18 cellular contexts compared by ENCODE assay signal in genomic region chr18:45568017-45568416, GRCh38. TPM values are rescaled to one million over a fixed set of nuclear protein-coding genes. Genes with fewer than 3 reads are reported as not detected.
DNase-seq lines count a peak whose midpoint lies in the region; ATAC-seq and TF ChIP-seq lines count a peak whose summit lies in the region.
"Had no signal": no experiment of that assay in that cellular context is flagged by ENCODE, and none has a peak within 500 bp of the region (broad histone marks: within the 10 kb centered on the region; RNA-seq: fewer than 3 reads in every experiment).

No MANE protein-coding gene starts in this region.

- POLR2A ChIA-PET in WTC11 (lab: Charles Lee), result no interaction called here

- H2AFZ ChIP-seq in neuronal stem cell (ENCODE audit: low read length) (no peak overlapping the region), mammary epithelial cell (ENCODE audit: low read depth, low read length) (no peak overlapping the region)

- H2BK15ac ChIP-seq in neuronal stem cell (ENCODE audit: low read length), result no peak overlapping the region

- H3K4me1 ChIP-seq in adipocyte (ENCODE audit: control insufficient read depth, insufficient read depth, low read length) (peaks cover 36% of the 10 kb centered on the region), neuronal stem cell (ENCODE audit: control insufficient read depth in 2 of 2, insufficient read depth in 1 of 2, low read depth in 1 of 2, low read length in 2 of 2) (peaks cover 0 to 5% of the 10 kb centered on the region in 2 donors), mammary epithelial cell (ENCODE audit: insufficient read depth, low read length) (peaks cover 21% of the 10 kb centered on the region), right lobe of liver (no peaks in the 10 kb centered on the region)

- no peak overlapping the region for H3K27ac Mint-ChIP-seq in WTC11
- peak overlapping the region; percentile 77 for H3K27ac Mint-ChIP-seq in mesothelial cell of epicardium

- TF ChIP-seq POLR2A in right lobe of liver (IDR thresholded peaks at IDR 0.05), result no peak

- H3K9ac ChIP-seq in adipocyte (ENCODE audit: low read length) (peak overlapping the region; percentile 91), neuronal stem cell (ENCODE audit: low read depth, low read length, poor library complexity) (no peak overlapping the region), mammary epithelial cell (ENCODE audit: insufficient read depth, low read length) (no peak overlapping the region)

- H2AK5ac ChIP-seq in neuronal stem cell (ENCODE audit: low read depth, low read length), result peak overlapping the region; percentile 46

- no TSS peak for BruUV-seq in mammary epithelial cell (replicated peaks; lab: Mats Ljungman, UMichigan)

- intact Hi-C loops in mammary epithelial cell (cut with micrococcal nuclease), result loop anchor here (5.0 kb wide), 1 partner anchor 991 kb away; no protein-coding TSS in a partner anchor
- intact Hi-C loops in right lobe of liver (cut with DNase I), result no loop called here

- H3K4me3 ChIP-seq in adipocyte (ENCODE audit: low read length), result peak overlapping the region; percentile 83
- H3K4me3 ChIP-seq in neuronal stem cell (ENCODE audit: low read length in 2 of 2), result no peak overlapping the region
- H3K4me3 ChIP-seq in mammary epithelial cell (replicated peaks in 1 of 3; ENCODE audit: insufficient read depth in 1 of 3, low read depth in 2 of 3, low read length in 3 of 3), result no peak overlapping the region
- H3K4me3 ChIP-seq in right lobe of liver, result no peak overlapping the region

- H3K4me3 Mint-ChIP-seq in WTC11, result no peak overlapping the region
- no peak overlapping the region for H3K4me3 Mint-ChIP-seq in mesothelial cell of epicardium

- H3K14ac ChIP-seq in neuronal stem cell (ENCODE audit: low read length), result no peak overlapping the region

- H3K36me3 Mint-ChIP-seq in WTC11 (no peaks in the 10 kb centered on the region; the same call in 1 of the 2 replicates), mesothelial cell of epicardium (no peaks in the 10 kb centered on the region)
- H3K36me3 Mint-ChIP-seq: CD4-positive, alpha-beta memory T cell had no signal

- WGBS in neuronal stem cell (ENCODE audit: extremely low coverage in 2 of 2, insufficient read length in 2 of 2, insufficient replicate concordance in 1 of 2), 2 donors, result no CpG with 5 or more reads among the region's 4 CpGs
- WGBS in mammary epithelial cell (ENCODE audit: low coverage, missing lambda C conversion rate), result 97% methylated on average over 4 of the region's 4 CpGs
- 73% methylated on average over 3 of the region's 4 CpGs for WGBS in right lobe of liver (ENCODE audit: insufficient coverage, low coverage, low lambda C conversion rate, missing lambda C conversion rate)

- no peaks in the 10 kb centered on the region for H3K79me1 ChIP-seq in neuronal stem cell (ENCODE audit: low read depth, low read length)

- H3K27ac ChIP-seq in neuronal stem cell (replicated peaks; ENCODE audit: low read length) (no peak overlapping the region), mammary epithelial cell (ENCODE audit: insufficient read depth, low read depth, low read length) (no peak overlapping the region), right lobe of liver (no peak overlapping the region)

- H3K79me2 ChIP-seq in mammary epithelial cell (ENCODE audit: insufficient read depth, low read length), result no peaks in the 10 kb centered on the region

- peaks cover 15% of the 10 kb centered on the region for H3K4me1 Mint-ChIP-seq in WTC11
- H3K4me1 Mint-ChIP-seq in mesothelial cell of epicardium, result peaks cover 76% of the 10 kb centered on the region
- H3K4me1 Mint-ChIP-seq: CD4-positive, alpha-beta memory T cell had no signal

- H3K9me3 ChIP-seq in adipocyte (ENCODE audit: control insufficient read depth, low read length), result no peaks in the 10 kb centered on the region
- H3K9me3 ChIP-seq in neuronal stem cell (replicated peaks in 1 of 2; ENCODE audit: control insufficient read depth in 2 of 2, insufficient read depth in 1 of 2, low read depth in 1 of 2, low read length in 2 of 2), result no peaks in the 10 kb centered on the region
- no peaks in the 10 kb centered on the region for H3K9me3 ChIP-seq in mammary epithelial cell (replicated peaks; ENCODE audit: insufficient read depth, low read length)
- H3K9me3 ChIP-seq in right lobe of liver, result no peaks in the 10 kb centered on the region
- H3K9me3 ChIP-seq: Caco-2 had no signal

- ATAC-seq in WTC11, result no peak
- no peak for ATAC-seq in right lobe of liver

- H2BK12ac ChIP-seq in neuronal stem cell (ENCODE audit: low read length), result no peak overlapping the region

- no peak overlapping the region for H4K91ac ChIP-seq in neuronal stem cell (ENCODE audit: low read depth, low read length, poor library complexity)

- TF ChIP-seq CTCF in WTC11 (IDR thresholded peaks at IDR 0.05) (no peak), mesothelial cell of epicardium (IDR thresholded peaks at IDR 0.05; ENCODE audit: unreplicated experiment) (no peak), mammary epithelial cell (conservative IDR thresholded peaks at IDR 0.05 in 1 of 2, IDR thresholded peaks at IDR 0.05 in 1 of 2; ENCODE audit: extremely low read depth in 1 of 2, insufficient read depth in 1 of 2, low read depth in 1 of 2, low read length in 2 of 2) (no peak), right lobe of liver (IDR thresholded peaks at IDR 0.05) (no peak)

- H3K4ac ChIP-seq in neuronal stem cell (ENCODE audit: low read length), result no peak overlapping the region

- H2BK120ac ChIP-seq in neuronal stem cell (ENCODE audit: low read depth, low read length), result no peak overlapping the region

- no peak overlapping the region for H3K23ac ChIP-seq in neuronal stem cell (ENCODE audit: low read depth, low read length, poor library complexity)

- CTCF ChIA-PET in WTC11 (lab: Charles Lee) (no interaction called here), mammary epithelial cell (lab: Charles Lee; ENCODE audit: low non-redundant PET) (no interaction called here)

- peaks cover 12% of the 10 kb centered on the region for H3K9me3 Mint-ChIP-seq in WTC11
- H3K9me3 Mint-ChIP-seq in mesothelial cell of epicardium, result peaks cover 8% of the 10 kb centered on the region

- H3K27me3 ChIP-seq in adipocyte (replicated peaks; ENCODE audit: control insufficient read depth, insufficient read depth, low read length) (no peaks in the 10 kb centered on the region), neuronal stem cell (ENCODE audit: control insufficient read depth in 3 of 3, insufficient read depth in 3 of 3, low read depth in 1 of 3, low read length in 3 of 3) (peaks cover 0 to 13% (median 2%) of the 10 kb centered on the region in 3 experiments), mammary epithelial cell (ENCODE audit: insufficient read depth, low read length) (no peaks in the 10 kb centered on the region), right lobe of liver (no peaks in the 10 kb centered on the region)

- H3K18ac ChIP-seq in neuronal stem cell (ENCODE audit: low read length), result peak overlapping the region; percentile 4

- no peaks in the 10 kb centered on the region for H4K20me1 ChIP-seq in mammary epithelial cell (ENCODE audit: insufficient read depth, low read length)

- dilution Hi-C loops in mammary epithelial cell (cut with HindIII; ENCODE audit: low sequenced_read_pairs), result no loop called here

- no peak for DNase-seq in WTC11 (ENCODE audit: low spot score)
- no peak for DNase-seq in adipocyte (ENCODE audit: low read depth)
- DNase-seq in mesothelial cell of epicardium (ENCODE audit: low spot score in 2 of 2, unreplicated experiment in 2 of 2), result no peak
- no peak for DNase-seq in neuronal stem cell (ENCODE audit: low spot score)
- no peak for DNase-seq in NOMO-1 treated with DMSO at 0.1 percent for 48 hours (lab: John Stamatoyannopoulos, UW; ENCODE audit: unreplicated experiment)
- no peak for DNase-seq in mammary epithelial cell
- DNase-seq in right lobe of liver, result no peak
- DNase-seq in COLO668 (lab: John Stamatoyannopoulos, UW; ENCODE audit: unreplicated experiment), result no peak
- DNase-seq: C1 segment of cervical spinal cord; Caco-2; CD4-positive, alpha-beta memory T cell; DMS153; DND-41; GOT3; H7; HCEC 1CT had no signal

- H3K36me3 ChIP-seq in adipocyte (ENCODE audit: control insufficient read depth, insufficient read depth, low read length, severe bottlenecking) (no peaks in the 10 kb centered on the region), neuronal stem cell (replicated peaks in 1 of 2; ENCODE audit: control insufficient read depth in 2 of 2, insufficient read depth in 2 of 2, low read length in 2 of 2) (no peaks in the 10 kb centered on the region), mammary epithelial cell (ENCODE audit: insufficient read depth, low read length) (no peaks in the 10 kb centered on the region), right lobe of liver (no peaks in the 10 kb centered on the region)

- H4K8ac ChIP-seq in neuronal stem cell (ENCODE audit: low read depth, low read length), result no peak overlapping the region

- H2BK5ac ChIP-seq in neuronal stem cell (ENCODE audit: low read length), result no peak overlapping the region

- H3K27me3 Mint-ChIP-seq in WTC11 (ENCODE audit: low read depth) (peaks cover 22% of the 10 kb centered on the region), mesothelial cell of epicardium (ENCODE audit: low read depth) (no peaks in the 10 kb centered on the region)

- H3K4me2 ChIP-seq in neuronal stem cell (ENCODE audit: insufficient read depth, low read length, poor library complexity, severe bottlenecking) (no peak overlapping the region), mammary epithelial cell (ENCODE audit: insufficient read depth, low read depth, low read length) (no peak overlapping the region)

- in situ Hi-C loops in mammary epithelial cell (cut with MboI; ENCODE audit: low sequenced_read_pairs in 2 of 2), result no loop called here

RNA-seq across cellular contexts. Expression of gene SLC14A2, which starts 47.3 kb away (rescaled TPM):
- total RNA-seq in WTC11 (2021) (0.05 to 0.07 TPM in 2 of 3 replicates, not detected in the other), mesothelial cell of epicardium (0.11 to 0.29 TPM in 2 of 3 replicates, not detected in the other), mammary epithelial cell (not detected), right lobe of liver (under 1 TPM in 3 of 6 experiments, not detected in 3; 0.04 to 0.10 (median 0.07) TPM)
- 0.04 TPM for polyA plus RNA-seq in neuronal stem cell (2013, experiment 1 of 2)
- polyA plus RNA-seq in neuronal stem cell (2013, experiment 2 of 2), result 0.03 TPM
- 0.02 TPM for polyA plus RNA-seq in mammary epithelial cell
- not detected for polyA minus RNA-seq in mammary epithelial cell
- total RNA-seq: A172, A673, H7 had no signal
